Comparison of ENCODE assay signal across 1 cellular context in the genomic region with DNA sequence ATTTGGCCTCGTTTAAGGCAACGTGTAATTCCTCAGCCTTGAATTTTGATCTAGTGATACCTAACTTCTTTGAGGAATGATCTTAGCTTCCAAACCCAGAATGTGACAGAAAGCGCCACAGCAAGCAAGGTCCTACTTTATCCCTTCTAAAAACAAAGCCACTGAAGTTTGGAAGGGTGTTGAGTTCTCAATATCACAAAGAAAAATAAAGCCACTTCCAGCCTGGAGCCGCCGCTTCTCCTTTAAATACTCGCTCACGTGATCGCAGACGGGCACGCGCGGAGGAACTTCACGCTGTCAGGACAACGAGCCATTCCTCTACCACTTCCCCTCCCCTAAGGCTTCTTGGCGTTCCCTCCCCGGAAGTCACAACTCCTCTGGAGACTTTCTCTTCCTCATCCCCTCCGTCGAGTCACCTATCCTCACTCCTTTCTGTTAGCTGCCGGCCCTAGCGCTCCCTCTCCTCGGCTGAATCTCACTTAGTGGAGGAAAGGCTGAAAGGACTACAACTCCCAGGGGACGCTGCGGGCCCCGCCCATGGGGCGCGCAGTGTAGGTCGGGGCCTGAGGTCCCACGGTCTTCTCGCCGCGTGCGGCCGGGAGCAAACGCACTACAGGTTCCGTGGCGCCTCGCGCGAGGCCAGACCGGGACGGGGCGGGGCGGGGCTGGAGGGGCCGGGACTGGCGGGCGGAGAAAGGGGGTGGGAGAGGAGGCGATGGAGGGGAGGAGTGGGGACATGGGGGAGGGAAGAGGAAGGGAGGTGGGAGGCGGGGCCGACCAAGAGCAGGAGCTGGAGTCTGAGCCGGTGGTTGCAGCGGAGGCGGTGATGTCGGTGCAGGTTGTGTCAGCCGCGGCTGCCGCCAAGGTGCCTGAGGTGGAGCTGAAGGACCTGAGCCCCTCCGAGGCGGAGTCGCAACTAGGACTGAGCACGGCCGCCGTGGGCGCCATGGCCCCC.
TF ChIP-seq lines count a peak whose summit lies in the region.

Gene AHCYL2, plus strand, starts transcription at position 780 of the 955 bp plus-strand sequence.

TF ChIP-seq in A549, 52 proteins besides CTCF, POLR2A, EP300 and RAD21 (continued from another document):
- TF ChIP-seq, protein P1, sequence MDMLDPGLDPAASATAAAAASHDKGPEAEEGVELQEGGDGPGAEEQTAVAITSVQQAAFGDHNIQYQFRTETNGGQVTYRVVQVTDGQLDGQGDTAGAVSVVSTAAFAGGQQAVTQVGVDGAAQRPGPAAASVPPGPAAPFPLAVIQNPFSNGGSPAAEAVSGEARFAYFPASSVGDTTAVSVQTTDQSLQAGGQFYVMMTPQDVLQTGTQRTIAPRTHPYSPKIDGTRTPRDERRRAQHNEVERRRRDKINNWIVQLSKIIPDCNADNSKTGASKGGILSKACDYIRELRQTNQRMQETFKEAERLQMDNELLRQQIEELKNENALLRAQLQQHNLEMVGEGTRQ (IDR thresholded peaks at IDR 0.05): peak; percentile 93
- TF ChIP-seq ZNF302 (CRISPR knock-in tag; IDR thresholded peaks at IDR 0.05): no peak
TF ChIP-seq in A549: peak in this region for 9.
